In genomic region chr5:14364096-14364495, GRCh38 we compare ENCODE assay signal across 15 cellular contexts.
A peak's percentile ranks its signal among the peaks of the same experiment; 100 is the strongest.
DNase-seq lines count a peak whose midpoint lies in the region; ATAC-seq and TF ChIP-seq lines count a peak whose summit lies in the region.
"Had no signal": no experiment of that assay in that cellular context is flagged by ENCODE, and none has a peak within 500 bp of the region (broad histone marks: within the 10 kb centered on the region; RNA-seq: fewer than 3 reads in every experiment).

No MANE protein-coding gene starts in this region.

- H3K9ac ChIP-seq in SK-N-SH = no peak overlapping the region

- peaks cover 83 to 87% of the 10 kb centered on the region in 2 experiments for H3K36me3 ChIP-seq in SK-N-SH (replicated peaks in 1 of 2; ENCODE audit: control insufficient read depth in 1 of 2, insufficient read depth in 2 of 2, low read length in 1 of 2)

- no peak for ATAC-seq in foreskin keratinocyte

- H3K27me3 ChIP-seq in SK-N-SH (ENCODE audit: insufficient read depth) = no peaks in the 10 kb centered on the region
- no peaks in the 10 kb centered on the region for H3K27me3 ChIP-seq in foreskin keratinocyte
- H3K27me3 ChIP-seq: suprapubic skin had no signal

- H3F3A ChIP-seq in SK-N-SH (replicated peaks; ENCODE audit: insufficient read depth) = peaks cover 24% of the 10 kb centered on the region

- TF ChIP-seq RAD21 in SK-N-SH (IDR thresholded peaks at IDR 0.05; ENCODE audit: low read length) = peak; percentile 68

- CTCF ChIA-PET in SK-N-SH (lab: Yijun Ruan, JAX) = interaction anchor here (0.7 to 13.4 kb wide), 47 partner anchors 9 to 393 kb away, joined by 3 to 168 read pairs (median 4); no protein-coding TSS in a partner anchor

- no peak overlapping the region; a peak in 1 of 4 replicates for H3K27ac ChIP-seq in SK-N-SH (ENCODE audit: low read depth in 2 of 2, low read length in 1 of 2)
- no peak overlapping the region for H3K27ac ChIP-seq in foreskin keratinocyte
- H3K27ac ChIP-seq: 22Rv1, suprapubic skin had no signal

- no peak for TF ChIP-seq EP300 in SK-N-SH (IDR thresholded peaks at IDR 0.05; ENCODE audit: borderline replicate concordance in 1 of 2, low read depth in 1 of 2, low read length in 1 of 2)

- no peaks in the 10 kb centered on the region for H3K9me2 ChIP-seq in SK-N-SH

- TF ChIP-seq CTCF in SK-N-SH (IDR thresholded peaks at IDR 0.05) (peak; percentile 38), foreskin keratinocyte (conservative IDR thresholded peaks at IDR 0.05) (peak; percentile 25)

- H3K4me3 ChIP-seq in SK-N-SH (ENCODE audit: low read depth in 2 of 2, low read length in 1 of 2) = no peak overlapping the region
- H3K4me3 ChIP-seq: suprapubic skin had no signal

- no peaks in the 10 kb centered on the region for H3K9me3 ChIP-seq in SK-N-SH
- H3K9me3 ChIP-seq: suprapubic skin had no signal

- WGBS in SK-N-SH (ENCODE audit: low lambda C conversion rate) = 77% methylated on average over 1 of the region's 1 CpG

- DNase-seq in DMS153 treated with DMSO at 0.1 percent for 48 hours (lab: John Stamatoyannopoulos, UW; ENCODE audit: unreplicated experiment) (peak; percentile 13), DMS153 (lab: John Stamatoyannopoulos, UW) (no peak), Kasumi-1 (lab: John Stamatoyannopoulos, UW) (peak; percentile 24 to 60), SK-N-SH (peak; percentile 41), foreskin keratinocyte (no peak), H4 (ENCODE audit: low spot score) (no peak)
- no peak for DNase-seq in activated CD4-positive, alpha-beta T cell treated with anti-CD3 and anti-CD28 coated beads for 1 hour
- no peak for DNase-seq in activated CD4-positive, alpha-beta T cell treated with anti-CD3 and anti-CD28 coated beads for 4 hours
- DNase-seq: amygdala; effector CD8-positive, alpha-beta T cell; GDM1; hypothalamus; NCI-H446 treated with DMSO at 0.1 percent for 48 hours had no signal

- POLR2A ChIA-PET in SK-N-SH (lab: Yijun Ruan, JAX) = no interaction called here

- no peak overlapping the region for H2AFZ ChIP-seq in SK-N-SH (ENCODE audit: low read depth)

- H3K4me1 ChIP-seq in SK-N-SH (ENCODE audit: control insufficient read depth in 1 of 2, insufficient read depth in 2 of 2, low read depth in 1 of 2, low read length in 1 of 2) = peaks cover 0 to 15% of the 10 kb centered on the region in 2 experiments; a peak in 2 of 4 replicates
- H3K4me1 ChIP-seq in foreskin keratinocyte = no peaks in the 10 kb centered on the region
- H3K4me1 ChIP-seq: suprapubic skin had no signal

- peaks cover 70% of the 10 kb centered on the region; the same call in 1 of the 2 replicates for H3K79me2 ChIP-seq in SK-N-SH (ENCODE audit: insufficient read depth)

- H3K4me2 ChIP-seq in SK-N-SH = no peak overlapping the region

- H4K20me1 ChIP-seq in SK-N-SH (ENCODE audit: insufficient read depth) = peaks cover 20% of the 10 kb centered on the region

TF ChIP-seq in SK-N-SH, 30 proteins besides CTCF, POLR2A, EP300 and RAD21:
- TF ChIP-seq TEAD4 (IDR thresholded peaks at IDR 0.05; ENCODE audit: borderline replicate concordance, insufficient read depth) (no peak), RFX5 (IDR thresholded peaks at IDR 0.05; ENCODE audit: low read length) (no peak), REST (IDR thresholded peaks at IDR 0.05; ENCODE audit: low read depth, low read length) (no peak), NFIC (IDR thresholded peaks at IDR 0.05; ENCODE audit: borderline replicate concordance) (no peak), SMC3 (IDR thresholded peaks at IDR 0.05; ENCODE audit: low read depth, low read length) (peak; percentile 33; the same call in 1 of the 2 replicates), JUND (IDR thresholded peaks at IDR 0.05) (no peak)

Comparison
In these comparisons a context has a peak if more than half of its experiments do, and no peak if none do; other contexts are left out.
1. DNase-seq: peak in DMS153 treated with DMSO at 0.1 percent for 48 hours (single experiment), Kasumi-1 (2 of 2) and SK-N-SH (single experiment); none in DMS153 (single experiment), foreskin keratinocyte (0 of 2), H4 (single experiment), activated CD4-positive, alpha-beta T cell treated with anti-CD3 and anti-CD28 coated beads for 1 hour (single experiment) and activated CD4-positive, alpha-beta T cell treated with anti-CD3 and anti-CD28 coated beads for 4 hours (0 of 2).